Comparison of ENCODE assay signal across 12 cellular contexts in the genomic region with DNA sequence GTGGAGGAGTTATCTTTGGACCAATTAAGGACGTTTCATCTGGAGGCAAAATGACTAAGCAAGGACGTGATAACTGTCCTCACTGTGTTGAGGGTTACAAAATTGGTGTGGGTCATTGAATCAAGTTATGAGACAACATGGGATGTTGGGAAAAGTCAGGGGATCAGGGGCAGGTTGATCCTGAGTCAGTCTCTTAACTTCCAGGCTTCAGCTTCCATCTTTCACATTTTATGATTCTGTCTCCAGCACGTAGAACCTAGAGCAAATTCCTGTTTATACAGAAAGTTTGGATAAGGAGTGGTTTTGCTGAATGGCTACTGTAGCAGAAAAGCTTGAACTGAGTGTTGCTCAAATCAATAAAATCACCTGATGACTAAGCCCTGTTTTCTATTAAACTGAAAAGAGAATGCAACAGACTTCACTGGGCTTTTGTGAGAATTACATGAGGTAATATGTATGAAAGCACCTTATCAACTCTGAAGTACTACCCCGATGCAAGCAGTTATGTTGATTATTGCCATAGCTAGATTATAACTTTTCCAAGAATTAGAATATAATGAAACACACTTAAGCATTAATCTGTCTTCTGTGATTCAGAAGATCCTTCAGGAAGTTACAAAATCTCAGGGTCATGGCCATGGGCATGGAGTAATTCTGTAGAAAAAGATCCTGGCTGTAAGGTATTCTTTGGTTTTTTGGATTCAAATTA.
A peak's percentile ranks its signal among the peaks of the same experiment; 100 is the strongest.
DNase-seq lines count a peak whose midpoint lies in the region; ATAC-seq, FAIRE-seq and TF ChIP-seq lines count a peak whose summit lies in the region.
"Had no signal": no experiment of that assay in that cellular context is flagged by ENCODE, and none has a peak within 500 bp of the region (broad histone marks: within the 10 kb centered on the region; RNA-seq: fewer than 3 reads in every experiment).

No MANE protein-coding gene starts in this region.

- POLR2A ChIA-PET in HepG2 (lab: Yijun Ruan, JAX): no interaction called here

- no peaks in the 10 kb centered on the region for H3K27me3 Mint-ChIP-seq in activated T-helper 17 cell treated with anti-CD3 and anti-CD28 coated beads, Interleukin-2, amount 50 U/mL, for 72 hours
- H3K27me3 Mint-ChIP-seq: CD4-positive, alpha-beta memory T cell had no signal

- peaks cover 51% of the 10 kb centered on the region for H3K36me3 Mint-ChIP-seq in activated T-helper 17 cell treated with anti-CD3 and anti-CD28 coated beads, Interleukin-2, amount 50 U/mL, for 72 hours (ENCODE audit: low read depth)

- TF ChIP-seq POLR2A in HepG2 (IDR thresholded peaks at IDR 0.05; ENCODE audit: insufficient read depth in 1 of 2, low read depth in 2 of 2, low read length in 2 of 2) (no peak), gastroesophageal sphincter (IDR thresholded peaks at IDR 0.05) (no peak)

- no peaks in the 10 kb centered on the region for H3K9me3 ChIP-seq in liver (ENCODE audit: control insufficient read depth in 4 of 4, low read length in 3 of 4)
- H3K9me3 ChIP-seq in HepG2 (ENCODE audit: low read length): no peaks in the 10 kb centered on the region
- no peaks in the 10 kb centered on the region for H3K9me3 ChIP-seq in gastroesophageal sphincter
- H3K9me3 ChIP-seq in upper lobe of right lung: no peaks in the 10 kb centered on the region
- no peaks in the 10 kb centered on the region for H3K9me3 ChIP-seq in psoas muscle

- DNase-seq in HepG2 (ENCODE audit: low spot score) (no peak), upper lobe of right lung (no peak), psoas muscle (no peak), SKM-1 (lab: John Stamatoyannopoulos, UW; ENCODE audit: unreplicated experiment) (no peak)
- DNase-seq: CD4-positive, alpha-beta memory T cell; effector memory CD4-positive, alpha-beta T cell; NCI-H1436 had no signal

- H3K36me3 ChIP-seq in liver (ENCODE audit: control insufficient read depth in 4 of 4, insufficient read depth in 3 of 4, low read depth in 1 of 4, low read length in 3 of 4) (no peaks in the 10 kb centered on the region), HepG2 (replicated peaks in 1 of 2; ENCODE audit: control insufficient read depth in 1 of 2, insufficient read depth in 2 of 2, low read length in 2 of 2) (no peaks in the 10 kb centered on the region), gastroesophageal sphincter (no peaks in the 10 kb centered on the region), upper lobe of right lung (no peaks in the 10 kb centered on the region), psoas muscle (ENCODE audit: insufficient read depth in 1 of 2, low read depth in 1 of 2) (no peaks in the 10 kb centered on the region)

- ATAC-seq in HepG2 (no peak), gastroesophageal sphincter (no peak), upper lobe of right lung (no peak), GM18520 (IDR thresholded peaks at IDR 0.05; ENCODE audit: unreplicated experiment) (no peak), psoas muscle (no peak)
- ATAC-seq in activated T-helper 17 cell treated with anti-CD3 and anti-CD28 coated beads, Interleukin-2, amount 50 U/mL, for 72 hours (replicated peaks): peak; percentile 53
- ATAC-seq: Right ventricle myocardium inferior had no signal

- no peaks in the 10 kb centered on the region for H3K9me3 Mint-ChIP-seq in activated T-helper 17 cell treated with anti-CD3 and anti-CD28 coated beads, Interleukin-2, amount 50 U/mL, for 72 hours
- H3K9me3 Mint-ChIP-seq: CD4-positive, alpha-beta memory T cell had no signal

- H3K79me2 ChIP-seq in HepG2 (ENCODE audit: insufficient read depth, low read length): no peaks in the 10 kb centered on the region

- H3K27me3 ChIP-seq in liver (ENCODE audit: control insufficient read depth in 4 of 4, insufficient read depth in 4 of 4, low read length in 3 of 4) (no peaks in the 10 kb centered on the region), HepG2 (ENCODE audit: control insufficient read depth in 1 of 2, insufficient read depth in 2 of 2, low read length in 2 of 2) (no peaks in the 10 kb centered on the region), gastroesophageal sphincter (no peaks in the 10 kb centered on the region), upper lobe of right lung (no peaks in the 10 kb centered on the region), psoas muscle (ENCODE audit: insufficient read depth in 3 of 3, low read length in 2 of 3) (no peaks in the 10 kb centered on the region)

- H3K4me1 ChIP-seq in liver (ENCODE audit: control insufficient read depth in 4 of 4, insufficient read depth in 4 of 4, low read length in 3 of 4) (peaks cover 10 to 50% (median 29%) of the 10 kb centered on the region in 4 donors), HepG2 (ENCODE audit: insufficient read depth, low read length) (peaks cover 27% of the 10 kb centered on the region), gastroesophageal sphincter (peaks cover 25 to 94% (median 43%) of the 10 kb centered on the region in 3 donors), upper lobe of right lung (peaks cover 69% of the 10 kb centered on the region), psoas muscle (peaks cover 16% of the 10 kb centered on the region)

- WGBS in liver: 25% methylated on average over 4 of the region's 4 CpGs
- WGBS in HepG2 (ENCODE audit: low lambda C conversion rate): 71% methylated on average over 4 of the region's 4 CpGs
- 40 to 43% methylated on average over 4 of the region's 4 CpGs for WGBS in gastroesophageal sphincter (ENCODE audit: low coverage in 1 of 2), 2 donors
- WGBS in psoas muscle, 3 donors: 84 to 89% (median 84%) methylated on average over 4 of the region's 4 CpGs

- H3K4me3 Mint-ChIP-seq in activated T-helper 17 cell treated with anti-CD3 and anti-CD28 coated beads, Interleukin-2, amount 50 U/mL, for 72 hours: peak overlapping the region; percentile 75
- H3K4me3 Mint-ChIP-seq: CD4-positive, alpha-beta memory T cell had no signal

- TF ChIP-seq CTCF in liver (IDR thresholded peaks at IDR 0.05; ENCODE audit: low read depth, low read length, missing input control) (no peak), HepG2 (CRISPR knock-in tag; IDR thresholded peaks at IDR 0.05) (no peak), gastroesophageal sphincter (IDR thresholded peaks at IDR 0.05) (no peak), upper lobe of right lung (IDR thresholded peaks at IDR 0.05) (no peak), psoas muscle (IDR thresholded peaks at IDR 0.05) (no peak)

- in situ Hi-C loops in HepG2 (cut with HindIII; ENCODE audit: extremely low pct_ligation_motif_present, low pct_unique_long_range_greater_than_20kb): no loop called here

- intact Hi-C loops in HepG2 (cut with micrococcal nuclease; ENCODE audit: unreplicated experiment) (no loop called here), upper lobe of right lung (cut with DNase I) (no loop called here), psoas muscle (cut with DNase I) (no loop called here)

- H3K4me1 Mint-ChIP-seq in activated T-helper 17 cell treated with anti-CD3 and anti-CD28 coated beads, Interleukin-2, amount 50 U/mL, for 72 hours: peaks cover 46% of the 10 kb centered on the region

- no peak overlapping the region for H3K4me3 ChIP-seq in liver (ENCODE audit: low read depth in 1 of 3, low read length in 3 of 3)
- H3K4me3 ChIP-seq in HepG2 (replicated peaks in 1 of 3; ENCODE audit: insufficient read depth in 1 of 3, low read depth in 2 of 3, low read length in 3 of 3): no peak overlapping the region
- no peak overlapping the region for H3K4me3 ChIP-seq in gastroesophageal sphincter
- no peak overlapping the region for H3K4me3 ChIP-seq in upper lobe of right lung
- no peak overlapping the region for H3K4me3 ChIP-seq in psoas muscle

- H3K4me2 ChIP-seq in HepG2 (ENCODE audit: low read depth, low read length): no peak overlapping the region

- H3K27ac ChIP-seq in liver (ENCODE audit: low read depth in 1 of 2, low read length in 2 of 2): peak overlapping the region; percentile 13 to 54
- H3K27ac ChIP-seq in HepG2 (ENCODE audit: extremely low read length, insufficient read depth, low read length): no peak overlapping the region
- H3K27ac ChIP-seq in gastroesophageal sphincter: peak overlapping the region in 3 of 4 donors; percentile 6 to 52 (median 33)
- peak overlapping the region; percentile 37 for H3K27ac ChIP-seq in upper lobe of right lung
- no peak overlapping the region for H3K27ac ChIP-seq in psoas muscle

- H3K9ac ChIP-seq in liver (ENCODE audit: low read depth in 1 of 2, low read length in 2 of 2): no peak overlapping the region
- no peak overlapping the region for H3K9ac ChIP-seq in HepG2 (ENCODE audit: insufficient read depth, low read depth, low read length)

- no TSS peak for BruUV-seq in HepG2 (replicated peaks; lab: Mats Ljungman, UMichigan)

- FAIRE-seq in HepG2 (lab: Jason Lieb, UNC): no peak

- H3K27ac Mint-ChIP-seq in activated T-helper 17 cell treated with anti-CD3 and anti-CD28 coated beads, Interleukin-2, amount 50 U/mL, for 72 hours: peak overlapping the region; percentile 97

- H4K20me1 ChIP-seq in HepG2 (ENCODE audit: insufficient read depth, low read length): no peaks in the 10 kb centered on the region

- no peak overlapping the region for H2AFZ ChIP-seq in HepG2 (ENCODE audit: low read length)

- CTCF ChIA-PET in HepG2 (lab: Yijun Ruan, JAX; ENCODE audit: low intra/inter-chr PET ratio, low total read pairs): no interaction called here

- TF ChIP-seq EP300 in HepG2 (IDR thresholded peaks at IDR 0.05; ENCODE audit: low read depth in 2 of 2, low read length in 2 of 2) (no peak), HepG2 (CRISPR knock-in tag; IDR thresholded peaks at IDR 0.05; ENCODE audit: borderline replicate concordance) (no peak), gastroesophageal sphincter (IDR thresholded peaks at IDR 0.05) (no peak)

- peak in 1 of 2 donors; percentile 12 for TF ChIP-seq RAD21 in liver (IDR thresholded peaks at IDR 0.05)
- TF ChIP-seq RAD21 in HepG2 (CRISPR knock-in tag; IDR thresholded peaks at IDR 0.05): no peak

TF ChIP-seq in liver, 16 proteins besides CTCF, POLR2A, EP300 and RAD21 (continues in another document):
- TF ChIP-seq JUND (IDR thresholded peaks at IDR 0.05) (peak in 1 of 2 donors; percentile 28), RXRA (IDR thresholded peaks at IDR 0.05) (peak in 1 of 2 donors; percentile 35), HNF4A (conservative IDR thresholded peaks at IDR 0.05) (peak in 1 of 2 donors; percentile 26)
- TF ChIP-seq, protein P1, sequence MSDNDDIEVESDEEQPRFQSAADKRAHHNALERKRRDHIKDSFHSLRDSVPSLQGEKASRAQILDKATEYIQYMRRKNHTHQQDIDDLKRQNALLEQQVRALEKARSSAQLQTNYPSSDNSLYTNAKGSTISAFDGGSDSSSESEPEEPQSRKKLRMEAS (IDR thresholded peaks at IDR 0.05): peak; percentile 29

TF ChIP-seq in HepG2, 621 proteins besides CTCF, POLR2A, EP300 and RAD21 (continues in another document):
- no peak for TF ChIP-seq SP2 (CRISPR knock-in tag; IDR thresholded peaks at IDR 0.05)

Comparison
In these comparisons a context has a peak if more than half of its experiments do, and no peak if none do; other contexts are left out.
1. H3K27ac ChIP-seq: peak in liver (2 of 2), gastroesophageal sphincter (3 of 4) and upper lobe of right lung (single experiment); none in HepG2 (single experiment) and psoas muscle (single experiment).